19 cellular contexts compared by ENCODE assay signal in the genomic region with DNA sequence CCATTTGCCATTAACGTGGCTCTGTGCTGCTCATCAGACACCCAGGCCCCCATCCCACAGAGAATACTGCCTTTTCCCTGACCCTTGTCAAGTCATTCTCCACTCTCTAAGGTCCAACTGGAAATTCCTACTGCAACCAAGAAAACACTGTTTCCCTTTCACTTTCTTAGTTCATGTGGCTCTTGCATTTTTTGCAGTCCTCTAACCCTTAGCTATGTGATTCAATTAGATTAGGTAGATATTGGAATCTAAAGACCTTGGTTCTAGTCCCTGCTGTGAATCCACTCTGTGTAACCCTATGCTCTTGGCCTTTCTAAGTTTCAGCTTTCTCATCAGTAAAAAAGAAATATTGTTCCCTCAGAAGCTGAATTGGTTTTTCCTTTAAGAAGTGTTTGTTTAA.
DNase-seq lines count a peak whose midpoint lies in the region; FAIRE-seq and TF ChIP-seq lines count a peak whose summit lies in the region.
"Had no signal": no experiment of that assay in that cellular context is flagged by ENCODE, and none has a peak within 500 bp of the region (broad histone marks: within the 10 kb centered on the region; RNA-seq: fewer than 3 reads in every experiment).

No MANE protein-coding gene starts in this region.

- H3K27ac Mint-ChIP-seq in neural progenitor cell: no peak overlapping the region
- peak overlapping the region in 1 of 8 donors; percentile 85 for H3K27ac Mint-ChIP-seq in CD8-positive, alpha-beta memory T cell

- no peaks in the 10 kb centered on the region for H3K9me3 ChIP-seq in adipocyte (ENCODE audit: control insufficient read depth, low read length)
- H3K9me3 ChIP-seq in fibroblast of lung (ENCODE audit: control insufficient read depth, insufficient read depth, low read depth, low read length): no peaks in the 10 kb centered on the region
- H3K9me3 ChIP-seq in neural progenitor cell (ENCODE audit: low read depth): no peaks in the 10 kb centered on the region
- no peaks in the 10 kb centered on the region for H3K9me3 ChIP-seq in testis
- H3K9me3 ChIP-seq in CD8-positive, alpha-beta memory T cell (ENCODE audit: low read length): no peaks in the 10 kb centered on the region

- H4K20me1 ChIP-seq in fibroblast of lung (ENCODE audit: control insufficient read depth, extremely low read depth, insufficient read depth, low read length) (no peaks in the 10 kb centered on the region), neural progenitor cell (ENCODE audit: low read depth) (no peaks in the 10 kb centered on the region)

- H3K9ac ChIP-seq in adipocyte (ENCODE audit: low read length) (no peak overlapping the region), fibroblast of lung (ENCODE audit: insufficient read depth, low read length) (no peak overlapping the region), neural progenitor cell (no peak overlapping the region)

- H3K4me3 Mint-ChIP-seq in neural progenitor cell: peak overlapping the region; percentile 5
- H3K4me3 Mint-ChIP-seq in CD8-positive, alpha-beta memory T cell: no peak overlapping the region

- POLR2A ChIA-PET in CD8-positive, alpha-beta memory T cell (lab: Charles Lee): no interaction called here

- CTCF ChIA-PET in CD8-positive, alpha-beta memory T cell (lab: Charles Lee): no interaction called here

- H3K27ac ChIP-seq in fibroblast of lung (ENCODE audit: insufficient read depth, low read length) (no peak overlapping the region), neural progenitor cell (no peak overlapping the region), testis (no peak overlapping the region)
- no peak overlapping the region for H3K27ac ChIP-seq in CD8-positive, alpha-beta memory T cell (ENCODE audit: low read depth, low read length)
- H3K27ac ChIP-seq: SK-N-MC had no signal

- H3K4me2 ChIP-seq in fibroblast of lung (ENCODE audit: extremely low read depth, insufficient read depth, low read length): peak overlapping the region; percentile 15
- H3K4me2 ChIP-seq in neural progenitor cell: no peak overlapping the region

- H3K4me1 Mint-ChIP-seq in neural progenitor cell: peaks cover 30% of the 10 kb centered on the region
- H3K4me1 Mint-ChIP-seq in CD8-positive, alpha-beta memory T cell: peaks cover 0 to 2% (median 0%) of the 10 kb centered on the region in 3 donors

- WGBS in testis, 2 donors: 72 to 83% methylated on average over 1 of the region's 1 CpG

- no peak for TF ChIP-seq CTCF in fibroblast of lung (conservative IDR thresholded peaks at IDR 0.05 in 1 of 2, IDR thresholded peaks at IDR 0.05 in 1 of 2; ENCODE audit: low read depth in 1 of 2, low read length in 2 of 2)
- no peak for TF ChIP-seq CTCF in neural progenitor cell (IDR thresholded peaks at IDR 0.05)
- TF ChIP-seq CTCF in testis (IDR thresholded peaks at IDR 0.05): no peak

- H2AFZ ChIP-seq in fibroblast of lung (ENCODE audit: low read length): no peak overlapping the region
- H2AFZ ChIP-seq in neural progenitor cell (replicated peaks): no peak overlapping the region

- H3F3A ChIP-seq in neural progenitor cell (ENCODE audit: low read depth): no peaks in the 10 kb centered on the region

- H3K4me3 ChIP-seq in adipocyte (ENCODE audit: low read length) (no peak overlapping the region), fibroblast of lung (replicated peaks in 1 of 4; ENCODE audit: control extremely low read depth in 1 of 4, insufficient read depth in 1 of 4, low read depth in 3 of 4, low read length in 4 of 4) (no peak overlapping the region), neural progenitor cell (no peak overlapping the region), testis (no peak overlapping the region)
- H3K4me3 ChIP-seq in CD8-positive, alpha-beta memory T cell (ENCODE audit: low read length): no peak overlapping the region
- H3K4me3 ChIP-seq: SK-N-MC had no signal

- FAIRE-seq in GM12891 (lab: Jason Lieb, UNC): no peak
- FAIRE-seq: HepG2 had no signal

- peaks cover 10% of the 10 kb centered on the region for H3K9me3 Mint-ChIP-seq in neural progenitor cell
- H3K9me3 Mint-ChIP-seq in CD8-positive, alpha-beta memory T cell: peaks cover 5 to 12% (median 8%) of the 10 kb centered on the region in 5 donors

- peaks cover 33% of the 10 kb centered on the region for H3K4me1 ChIP-seq in adipocyte (ENCODE audit: control insufficient read depth, insufficient read depth, low read length)
- peaks cover 17% of the 10 kb centered on the region for H3K4me1 ChIP-seq in fibroblast of lung (ENCODE audit: control insufficient read depth, extremely low read depth, insufficient read depth, low read length)
- H3K4me1 ChIP-seq in neural progenitor cell: peaks cover 3% of the 10 kb centered on the region
- H3K4me1 ChIP-seq in testis: no peaks in the 10 kb centered on the region
- no peaks in the 10 kb centered on the region for H3K4me1 ChIP-seq in CD8-positive, alpha-beta memory T cell (ENCODE audit: insufficient read depth, low read length)

- DNase-seq in EH (ENCODE audit: low read depth) (peak; percentile 58), adipocyte (ENCODE audit: low read depth) (peak; percentile 45), fibroblast of lung (ENCODE audit: low read depth in 2 of 2) (peak; percentile 30 to 60), neural progenitor cell (ENCODE audit: low spot score) (no peak), GM12891 (ENCODE audit: insufficient read length, low spot score) (no peak), testis (no peak), HuH-7.5 (ENCODE audit: low spot score) (no peak)
- DNase-seq in CD8-positive, alpha-beta memory T cell: no peak
- DNase-seq: C1 segment of cervical spinal cord, COR-L47, DMS153, Karpas-422, NCI-H1105 treated with DMSO at 0.1 percent for 48 hours, NCI-H1930, NCI-H2171, NCI-H510A, NCI-H82 had no signal

- TF ChIP-seq POLR2A in GM12891 (IDR thresholded peaks at IDR 0.05; ENCODE audit: low read depth, low read length) (no peak), testis (IDR thresholded peaks at IDR 0.05) (no peak)

- H3K36me3 ChIP-seq in adipocyte (ENCODE audit: control insufficient read depth, insufficient read depth, low read length, severe bottlenecking) (no peaks in the 10 kb centered on the region), fibroblast of lung (ENCODE audit: control insufficient read depth, insufficient read depth, low read length) (no peaks in the 10 kb centered on the region), neural progenitor cell (no peaks in the 10 kb centered on the region), testis (ENCODE audit: low read depth, missing control alignments) (no peaks in the 10 kb centered on the region)
- H3K36me3 ChIP-seq in CD8-positive, alpha-beta memory T cell (ENCODE audit: insufficient read depth, low read length): no peaks in the 10 kb centered on the region

- peaks cover 9% of the 10 kb centered on the region for H3K27me3 Mint-ChIP-seq in neural progenitor cell (ENCODE audit: insufficient read depth, low read depth)
- H3K27me3 Mint-ChIP-seq in CD8-positive, alpha-beta memory T cell: no peaks in the 10 kb centered on the region

- H3K79me2 ChIP-seq in fibroblast of lung (ENCODE audit: control insufficient read depth, insufficient read depth, low read length): no peaks in the 10 kb centered on the region
- H3K79me2 ChIP-seq in neural progenitor cell (ENCODE audit: low read depth): no peaks in the 10 kb centered on the region

- intact Hi-C loops in testis (cut with DNase I; ENCODE audit: low total_unique reads): no loop called here

- H3K36me3 Mint-ChIP-seq in neural progenitor cell: peaks cover 2% of the 10 kb centered on the region
- no peaks in the 10 kb centered on the region for H3K36me3 Mint-ChIP-seq in CD8-positive, alpha-beta memory T cell

- H3K27me3 ChIP-seq in adipocyte (replicated peaks; ENCODE audit: control insufficient read depth, insufficient read depth, low read length) (no peaks in the 10 kb centered on the region), fibroblast of lung (ENCODE audit: control insufficient read depth, insufficient read depth, low read length) (no peaks in the 10 kb centered on the region), neural progenitor cell (no peaks in the 10 kb centered on the region), testis (no peaks in the 10 kb centered on the region)
- H3K27me3 ChIP-seq in CD8-positive, alpha-beta memory T cell (ENCODE audit: insufficient read depth, low read length, poor library complexity, severe bottlenecking): no peaks in the 10 kb centered on the region

TF ChIP-seq in GM12891, 5 proteins besides CTCF, POLR2A, EP300 and RAD21:
- TF ChIP-seq PAX5 (IDR thresholded peaks at IDR 0.05; ENCODE audit: insufficient read depth, low read length, severe bottlenecking) (no peak), POU2F2 (IDR thresholded peaks at IDR 0.05; ENCODE audit: low read depth, low read length) (no peak), SPI1 (IDR thresholded peaks at IDR 0.05; ENCODE audit: low read depth, low read length) (no peak), POLR2AphosphoS5 (IDR thresholded peaks at IDR 0.05; ENCODE audit: low read depth, low read length) (no peak), TAF1 (IDR thresholded peaks at IDR 0.05; ENCODE audit: low read depth, low read length) (no peak)

Comparison
In these comparisons a context has a peak if more than half of its experiments do, and no peak if none do; other contexts are left out.
1. DNase-seq: peak in EH (single experiment), adipocyte (single experiment) and fibroblast of lung (2 of 2); none in neural progenitor cell (single experiment), GM12891 (single experiment), testis (single experiment), CD8-positive, alpha-beta memory T cell (0 of 5) and HuH-7.5 (single experiment).